In genomic region chr2:240566203-240567136, GRCh38 we compare ENCODE assay signal across 8 cellular contexts. TPM values are rescaled to one million over a fixed set of nuclear protein-coding genes. Genes with fewer than 3 reads are reported as not detected.
DNase-seq lines count a peak whose midpoint lies in the region; ATAC-seq and TF ChIP-seq lines count a peak whose summit lies in the region.

No MANE protein-coding gene starts in this region.

- peak overlapping the region; percentile 97 for H3K27ac ChIP-seq in CD4-positive, alpha-beta T cell (ENCODE audit: low read depth, low read length)

- POLR2A ChIA-PET in CD4-positive, alpha-beta T cell (lab: Charles Lee), result interaction anchor here (0.9 to 7.3 kb wide), 13 partner anchors 9 to 1168 kb away, joined by 3 to 224 read pairs (median 5); partner anchors contain the start of genes ANKMY1, CAPN10, D2HGDH and HDLBP

- H3K36me3 Mint-ChIP-seq in CD4-positive, alpha-beta T cell (ENCODE audit: low read depth), result peaks cover 61% of the 10 kb centered on the region
- peaks cover 46% of the 10 kb centered on the region for H3K36me3 Mint-ChIP-seq in effector memory CD8-positive, alpha-beta T cell (ENCODE audit: insufficient read depth)

- H3K9me3 ChIP-seq in CD4-positive, alpha-beta T cell (ENCODE audit: control insufficient read depth, low read length), result no peaks in the 10 kb centered on the region

- no peaks in the 10 kb centered on the region for H3K27me3 Mint-ChIP-seq in CD4-positive, alpha-beta T cell
- H3K27me3 Mint-ChIP-seq in effector memory CD8-positive, alpha-beta T cell, result no peaks in the 10 kb centered on the region

- DNase-seq in CD4-positive, alpha-beta T cell, result peak; percentile 89 to 97 (median 94)
- peak; percentile 63 for DNase-seq in NCI-H82 treated with DMSO at 0.1 percent for 48 hours (lab: John Stamatoyannopoulos, UW; ENCODE audit: unreplicated experiment)
- DNase-seq in activated CD8-positive, alpha-beta memory T cell treated with anti-CD3 and anti-CD28 coated beads for 24 hours, result peak; percentile 97
- DNase-seq in effector memory CD8-positive, alpha-beta T cell, result peak; percentile 91 to 95 (median 94)
- peak; percentile 78 for DNase-seq in midbrain (lab: John Stamatoyannopoulos, UW)
- peak; percentile 95 for DNase-seq in stimulated activated CD8-positive, alpha-beta memory T cell treated with anti-CD3 and anti-CD28 coated beads, Interleukin-2, amount 100 ng/mL, for 48 hours (ENCODE audit: low read depth in 2 of 2)

- peak; percentile 86 for TF ChIP-seq CTCF in CD4-positive, alpha-beta T cell (IDR thresholded peaks at IDR 0.05)

- ATAC-seq in CD4-positive, alpha-beta T cell (ENCODE audit: poor library complexity), result peak; percentile 60
- ATAC-seq in GM19324 (IDR thresholded peaks at IDR 0.05; ENCODE audit: low FRiP score, unreplicated experiment) (peak; percentile 38), HG03442 (IDR thresholded peaks at IDR 0.05; ENCODE audit: unreplicated experiment) (peak; percentile 42)
- ATAC-seq in effector memory CD8-positive, alpha-beta T cell (replicated peaks), result peak; percentile 54

- H3K27ac Mint-ChIP-seq in CD4-positive, alpha-beta T cell, result peak overlapping the region; percentile 98
- H3K27ac Mint-ChIP-seq in effector memory CD8-positive, alpha-beta T cell, result peak overlapping the region; percentile 97 to 99

- peak overlapping the region; percentile 96 for H3K4me3 Mint-ChIP-seq in CD4-positive, alpha-beta T cell
- peak overlapping the region; percentile 86 to 97 for H3K4me3 Mint-ChIP-seq in effector memory CD8-positive, alpha-beta T cell

- intact Hi-C loops in CD4-positive, alpha-beta T cell (cut with DNase I, micrococcal nuclease), result loop anchor here (1.0 to 10.0 kb wide), 11 partner anchors 20 to 1318 kb away; partner anchors contain the start of genes CAPN10 (in 2 of the 2), COPS9 (in 1 of the 2), FARP2 (in 1 of the 2) and GPR35 (in 1 of the 2)

- H3K9me3 Mint-ChIP-seq in CD4-positive, alpha-beta T cell, result no peaks in the 10 kb centered on the region
- H3K9me3 Mint-ChIP-seq in effector memory CD8-positive, alpha-beta T cell, result no peaks in the 10 kb centered on the region

- peaks cover 84% of the 10 kb centered on the region for H3K4me1 Mint-ChIP-seq in CD4-positive, alpha-beta T cell (ENCODE audit: low read depth)
- H3K4me1 Mint-ChIP-seq in effector memory CD8-positive, alpha-beta T cell (ENCODE audit: low read depth in 2 of 2), result peaks cover 66 to 69% of the 10 kb centered on the region in 2 donors

- no peaks in the 10 kb centered on the region for H3K27me3 ChIP-seq in CD4-positive, alpha-beta T cell (ENCODE audit: control insufficient read depth, insufficient read depth, low read length)

- CTCF ChIA-PET in CD4-positive, alpha-beta T cell (lab: Charles Lee), result interaction anchor here (0.6 to 5.3 kb wide), 10 partner anchors 9 to 55 kb away, joined by 3 to 54 read pairs (median 7); partner anchors contain the start of genes ANKMY1 and CAPN10

RNA-seq across cellular contexts. Expression of gene RNPEPL1, which starts 1.8 kb away (rescaled TPM):
- total RNA-seq in CD4-positive, alpha-beta T cell, result 10 to 100 TPM; 73.0 to 78.8 TPM

RNA-seq across cellular contexts. Expression of gene DUSP28, which starts 6.3 kb away (rescaled TPM):
- 10 to 100 TPM; 18.3 to 18.9 TPM for total RNA-seq in CD4-positive, alpha-beta T cell

RNA-seq across cellular contexts. Expression of gene ANKMY1, which starts 8.7 kb away (rescaled TPM):
- total RNA-seq in CD4-positive, alpha-beta T cell, result 10 to 100 TPM; 25.7 to 26.2 TPM

RNA-seq across cellular contexts. Expression of gene CAPN10, which starts 20.1 kb away (rescaled TPM):
- total RNA-seq in CD4-positive, alpha-beta T cell, result 10 to 100 TPM; 40.6 to 42.1 TPM

RNA-seq across cellular contexts. Expression of gene GPR35, which starts 58.8 kb away (rescaled TPM):
- 1 to 10 TPM; 7.1 to 7.2 TPM for total RNA-seq in CD4-positive, alpha-beta T cell

Comparison
In these comparisons a context has a peak if more than half of its experiments do, and no peak if none do; other contexts are left out.
1. Peak in every context shown above with its lines: DNase-seq, ATAC-seq and H3K27ac ChIP-seq.